ENCODE assay signal across 18 cellular contexts in genomic region chr3:187125319-187126031, GRCh38. TPM values are rescaled to one million over a fixed set of nuclear protein-coding genes. Genes with fewer than 3 reads are reported as not detected.
DNase-seq lines count a peak whose midpoint lies in the region; ATAC-seq lines count a peak whose summit lies in the region.
"Had no signal": no experiment of that assay in that cellular context is flagged by ENCODE, and none has a peak within 500 bp of the region (broad histone marks: within the 10 kb centered on the region; RNA-seq: fewer than 3 reads in every experiment).

No MANE protein-coding gene starts in this region.

- peaks cover 18% of the 10 kb centered on the region for H3K4me1 Mint-ChIP-seq in T-helper 17 cell

- peak; percentile 88 for ATAC-seq in GM18868 (IDR thresholded peaks at IDR 0.05; ENCODE audit: unreplicated experiment)
- peak; percentile 81 for ATAC-seq in GM21619 (IDR thresholded peaks at IDR 0.05; ENCODE audit: unreplicated experiment)
- peak; percentile 70 for ATAC-seq in HG03135 (IDR thresholded peaks at IDR 0.05; ENCODE audit: unreplicated experiment)
- no peak for ATAC-seq in T-helper 17 cell
- no peak for ATAC-seq in HG03520 (IDR thresholded peaks at IDR 0.05; ENCODE audit: unreplicated experiment)
- ATAC-seq: activated T-helper 17 cell treated with anti-CD3 and anti-CD28 coated beads, Interleukin-2, amount 50 U/mL, for 72 hours; HCT116; Right ventricle myocardium inferior; stimulated activated effector memory CD8-positive, alpha-beta T cell treated with anti-CD3 and anti-CD28 coated beads, Interleukin-12 subunit alpha, Interleukin-12 subunit beta, amount 100 ng/mL, for 72 hours; WTC11 had no signal

- DNase-seq in T-helper 17 cell (no peak), NCI-H1694 (lab: John Stamatoyannopoulos, UW) (no peak)
- no peak for DNase-seq in activated T-cell treated with anti-CD3 and anti-CD28 coated beads, Interleukin-2, amount 50 U/mL, for 48 hours
- DNase-seq in activated naive CD4-positive, alpha-beta T cell treated with anti-CD3 and anti-CD28 coated beads, Interleukin-2, amount 50 U/mL, for 16 hours: no peak
- DNase-seq: hippocampal formation, Karpas-422, NCI-H345, nucleus accumbens had no signal

- no peak overlapping the region for H3K4me3 Mint-ChIP-seq in T-helper 17 cell
- H3K4me3 Mint-ChIP-seq: activated T-helper 17 cell treated with anti-CD3 and anti-CD28 coated beads, Interleukin-2, amount 50 U/mL, for 72 hours; stimulated activated effector memory CD8-positive, alpha-beta T cell treated with anti-CD3 and anti-CD28 coated beads, Interleukin-12 subunit alpha, Interleukin-12 subunit beta, amount 100 ng/mL, for 72 hours; WTC11 had no signal

- no peaks in the 10 kb centered on the region for H3K9me3 ChIP-seq in T-helper 17 cell (ENCODE audit: control insufficient read depth, low read length, poor library complexity, severe bottlenecking)
- H3K9me3 ChIP-seq: breast epithelium had no signal

- peak overlapping the region; percentile 19 for H3K27ac Mint-ChIP-seq in T-helper 17 cell
- H3K27ac Mint-ChIP-seq: activated T-helper 17 cell treated with anti-CD3 and anti-CD28 coated beads, Interleukin-2, amount 50 U/mL, for 72 hours; stimulated activated effector memory CD8-positive, alpha-beta T cell treated with anti-CD3 and anti-CD28 coated beads, Interleukin-12 subunit alpha, Interleukin-12 subunit beta, amount 100 ng/mL, for 72 hours; WTC11 had no signal

- H3K36me3 Mint-ChIP-seq in T-helper 17 cell (ENCODE audit: low read depth): peaks cover 2% of the 10 kb centered on the region

- no peaks in the 10 kb centered on the region for H3K27me3 Mint-ChIP-seq in T-helper 17 cell
- H3K27me3 Mint-ChIP-seq: activated T-helper 17 cell treated with anti-CD3 and anti-CD28 coated beads, Interleukin-2, amount 50 U/mL, for 72 hours had no signal

RNA-seq across cellular contexts. Expression of gene RPL39L, which starts 13.8 kb away (rescaled TPM):
- 1 to 10 TPM; 2.2 to 5.8 TPM for total RNA-seq in T-helper 17 cell

Comparison
In these comparisons a context has a peak if more than half of its experiments do, and no peak if none do; other contexts are left out.
1. ATAC-seq: peak in GM18868 (single experiment), GM21619 (single experiment) and HG03135 (single experiment); none in T-helper 17 cell (single experiment) and HG03520 (single experiment).